Comparison of ENCODE assay signal across 8 cellular contexts in genomic region chr14:22986508-22987054, GRCh38.
A peak's percentile ranks its signal among the peaks of the same experiment; 100 is the strongest.
DNase-seq lines count a peak whose midpoint lies in the region; ATAC-seq and TF ChIP-seq lines count a peak whose summit lies in the region.

No MANE protein-coding gene starts in this region.

- peak; percentile 70 for ATAC-seq in HG02798 (IDR thresholded peaks at IDR 0.05; ENCODE audit: poor library complexity, unreplicated experiment)
- no peak for ATAC-seq in GM21825 (IDR thresholded peaks at IDR 0.05; ENCODE audit: unreplicated experiment)

- DNase-seq in COLO668 (lab: John Stamatoyannopoulos, UW; ENCODE audit: unreplicated experiment), result peak; percentile 86
- DNase-seq in NCI-H446 treated with DMSO at 0.1 percent for 48 hours (lab: John Stamatoyannopoulos, UW), result peak; percentile 60
- DNase-seq in activated CD4-positive, CD25-positive, alpha-beta regulatory T cell treated with anti-CD3 and anti-CD28 coated beads, Interleukin-2, amount 50 U/mL, for 16 hours (ENCODE audit: low read depth, low spot score), result peak; percentile 79
- peak; percentile 92 to 93 for DNase-seq in cardiac fibroblast (ENCODE audit: low read depth in 2 of 2)
- peak; percentile 67 for DNase-seq in kidney glomerular epithelial cell (lab: John Stamatoyannopoulos, UW)
- peak; percentile 92 to 94 for DNase-seq in stimulated activated CD4-positive, alpha-beta T cell treated with anti-CD3 and anti-CD28 coated beads, Interleukin-2, amount 100 ng/mL, for 48 hours

- H3K4me3 ChIP-seq in cardiac fibroblast (replicated peaks in 1 of 2; ENCODE audit: low read depth in 2 of 2, low read length in 2 of 2), result no peak overlapping the region

- peak; percentile 88 for TF ChIP-seq CTCF in cardiac fibroblast (IDR thresholded peaks at IDR 0.05; ENCODE audit: low read depth, low read length)
